ENCODE assay signal across 1 cellular context in the genomic region with DNA sequence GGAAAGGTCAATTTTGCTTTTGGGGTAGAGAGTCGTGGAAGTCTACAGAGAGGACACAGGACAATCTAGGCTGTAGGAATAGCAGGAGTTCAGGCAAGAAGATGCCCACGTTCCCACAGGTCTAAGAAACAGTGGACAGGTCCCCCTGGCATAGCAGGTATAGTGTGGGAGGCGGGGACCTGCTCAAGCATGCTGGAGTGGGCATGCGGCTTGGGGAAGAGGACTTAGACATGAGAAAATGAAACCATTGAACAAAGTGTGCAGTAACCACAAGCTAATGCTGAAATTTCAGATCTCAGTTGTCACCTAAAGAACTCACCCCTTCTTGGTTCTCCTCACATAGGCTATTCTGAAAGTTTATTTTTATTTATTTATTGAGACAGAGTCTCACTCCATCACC.
A peak's percentile ranks its signal among the peaks of the same experiment; 100 is the strongest.
TF ChIP-seq lines count a peak whose summit lies in the region.

No MANE protein-coding gene starts in this region.

TF ChIP-seq in GM12878, 131 proteins besides CTCF, POLR2A, EP300 and RAD21 (continued from another document):
- TF ChIP-seq ZNF274 (IDR thresholded peaks at IDR 0.05; ENCODE audit: insufficient read depth, insufficient read length) (no peak), ZNF384 (IDR thresholded peaks at IDR 0.05; ENCODE audit: borderline replicate concordance, low read depth, low read length) (no peak), BRCA1 (IDR thresholded peaks at IDR 0.05; ENCODE audit: low read depth, low read length) (no peak), CHD4 (IDR thresholded peaks at IDR 0.05) (no peak), IRF4 (IDR thresholded peaks at IDR 0.05; ENCODE audit: low read depth, low read length) (peak; percentile 53), SMARCA5 (IDR thresholded peaks at IDR 0.05) (no peak), SMAD1 (IDR thresholded peaks at IDR 0.05; ENCODE audit: low read depth, partially characterized antibody) (peak; percentile 37), SRF (IDR thresholded peaks at IDR 0.05; ENCODE audit: low read depth in 2 of 2, low read length in 2 of 2) (no peak)
